1 cellular context compared by ENCODE assay signal in genomic region chr19:2983351-2984195, GRCh38.
TF ChIP-seq lines count a peak whose summit lies in the region.

No MANE protein-coding gene starts in this region.

TF ChIP-seq in HEK293, 187 proteins besides CTCF, POLR2A, EP300 and RAD21 (continued from another document and continues in another):
- TF ChIP-seq PRDM2 (tag by site-specific recombination; IDR thresholded peaks at IDR 0.05; ENCODE audit: borderline replicate concordance) (no peak), SCRT1 (tag by site-specific recombination; IDR thresholded peaks at IDR 0.05; ENCODE audit: borderline replicate concordance) (peak; percentile 7; the same call in 1 of the 2 replicates), ZNF658 (tag by site-specific recombination; IDR thresholded peaks at IDR 0.05) (no peak), TRIM28 (IDR thresholded peaks at IDR 0.05; ENCODE audit: borderline replicate concordance, low read length) (peak; percentile 83; the same call in 1 of the 2 replicates), ZNF155 (tag by site-specific recombination; IDR thresholded peaks at IDR 0.05) (no peak), ZNF248 (tag by site-specific recombination; IDR thresholded peaks at IDR 0.05) (no peak), ZNF433 (tag by site-specific recombination; IDR thresholded peaks at IDR 0.05; ENCODE audit: low read depth) (no peak), ZNF624 (tag by site-specific recombination; IDR thresholded peaks at IDR 0.05) (no peak), ZBTB11 (tag by site-specific recombination; conservative IDR thresholded peaks at IDR 0.05; ENCODE audit: low read depth) (peak; percentile 31; the same call in 1 of the 2 replicates), ZSCAN16 (tag by site-specific recombination; IDR thresholded peaks at IDR 0.05) (no peak), ZSCAN23 (tag by site-specific recombination; IDR thresholded peaks at IDR 0.05) (0 out of 2 replicates have a peak, but pooled peaks have one; percentile 12), ZNF274 (IDR thresholded peaks at IDR 0.05; ENCODE audit: low read length) (no peak), ZNF274 (tag by site-specific recombination; IDR thresholded peaks at IDR 0.05; ENCODE audit: borderline replicate concordance) (no peak), ZXDB (tag by site-specific recombination; IDR thresholded peaks at IDR 0.05) (peak; percentile 83; the same call in 1 of the 2 replicates), KLF9 (tag by site-specific recombination; IDR thresholded peaks at IDR 0.05; ENCODE audit: low read depth) (no peak), ZNF791 (tag by site-specific recombination; IDR thresholded peaks at IDR 0.05) (no peak), ZBTB1 (tag by site-specific recombination; IDR thresholded peaks at IDR 0.05) (0 out of 2 replicates have a peak, but pooled peaks have one; percentile 22), ZNF529 (tag by site-specific recombination; IDR thresholded peaks at IDR 0.05; ENCODE audit: insufficient replicate concordance) (no peak), ZBTB21 (tag by site-specific recombination; IDR thresholded peaks at IDR 0.05) (no peak), ZNF214 (tag by site-specific recombination; IDR thresholded peaks at IDR 0.05; ENCODE audit: borderline replicate concordance) (no peak), EGR2 (tag by site-specific recombination; IDR thresholded peaks at IDR 0.05; ENCODE audit: low read depth) (0 out of 2 replicates have a peak, but pooled peaks have one; percentile 25), ZNF830 (tag by site-specific recombination; IDR thresholded peaks at IDR 0.05; ENCODE audit: low read depth) (no peak), ZNF302 (tag by site-specific recombination; IDR thresholded peaks at IDR 0.05; ENCODE audit: low read depth) (no peak), ZNF513 (tag by site-specific recombination; IDR thresholded peaks at IDR 0.05) (no peak; the same call in 1 of the 2 replicates), ZBTB20 (tag by site-specific recombination; IDR thresholded peaks at IDR 0.05) (peak; percentile 83), ZNF362 (tag by site-specific recombination; IDR thresholded peaks at IDR 0.05) (no peak), INSM2 (tag by site-specific recombination; IDR thresholded peaks at IDR 0.05) (0 out of 2 replicates have a peak, but pooled peaks have one; percentile 93), ZNF114 (tag by site-specific recombination; IDR thresholded peaks at IDR 0.05) (no peak), ZNF639 (tag by site-specific recombination; IDR thresholded peaks at IDR 0.05) (peak; percentile 84; the same call in 1 of the 2 replicates), KLF1 (tag by site-specific recombination; IDR thresholded peaks at IDR 0.05) (no peak), ZNF623 (tag by site-specific recombination; IDR thresholded peaks at IDR 0.05) (peak; percentile 99), PRDM6 (tag by site-specific recombination; IDR thresholded peaks at IDR 0.05) (no peak), ZNF292 (tag by site-specific recombination; IDR thresholded peaks at IDR 0.05; ENCODE audit: borderline replicate concordance, low read depth) (peak; percentile 12; the same call in 1 of the 2 replicates), ZBTB44 (tag by site-specific recombination; IDR thresholded peaks at IDR 0.05) (no peak), ZSCAN18 (tag by site-specific recombination; IDR thresholded peaks at IDR 0.05) (peak; percentile 64; the same call in 1 of the 2 replicates), ZNF555 (tag by site-specific recombination; conservative IDR thresholded peaks at IDR 0.05) (no peak), ZNF785 (tag by site-specific recombination; IDR thresholded peaks at IDR 0.05) (no peak)
